In genomic region chr11:27158763-27159679, GRCh38 we compare ENCODE assay signal across 8 cellular contexts.
DNase-seq lines count a peak whose midpoint lies in the region; ATAC-seq and TF ChIP-seq lines count a peak whose summit lies in the region.

No MANE protein-coding gene starts in this region.

- CTCF ChIA-PET in PC-9 (lab: Charles Lee), result interaction anchor here (0.7 to 1.1 kb wide), 4 partner anchors 9 to 874 kb away, joined by 3 to 5 read pairs (median 5); no protein-coding TSS in a partner anchor

- no TSS peak for BruUV-seq in PC-9 (replicated peaks; lab: Mats Ljungman, UMichigan)

- H3K4me3 ChIP-seq in Jurkat, Clone E6-1 (ENCODE audit: low read length), result no peak overlapping the region
- H3K4me3 ChIP-seq in PC-9 (no peak overlapping the region), right lobe of liver (no peak overlapping the region)

- peak; percentile 86 for DNase-seq in DMS53 (lab: John Stamatoyannopoulos, UW)
- peak; percentile 42 for DNase-seq in Jurkat, Clone E6-1 (ENCODE audit: low read depth, low spot score)
- peak; percentile 40 to 56 for DNase-seq in PC-9
- peak; percentile 81 for DNase-seq in dermis blood vessel endothelial cell
- no peak for DNase-seq in right lobe of liver
- no peak for DNase-seq in cortex of kidney (lab: John Stamatoyannopoulos, UW)
- DNase-seq in activated naive CD4-positive, alpha-beta T cell treated with anti-CD3 and anti-CD28 coated beads, Interleukin-2, amount 50 U/mL, for 16 hours, result no peak

- 7% methylated on average over 7 of the region's 8 CpGs for WGBS in right lobe of liver (ENCODE audit: insufficient coverage, low coverage, low lambda C conversion rate, missing lambda C conversion rate)

- no peak overlapping the region for H2AFZ ChIP-seq in PC-9

- POLR2A ChIA-PET in PC-9 (lab: Charles Lee; ENCODE audit: unreplicated experiment), result no interaction called here

- TF ChIP-seq POLR2A in right lobe of liver (IDR thresholded peaks at IDR 0.05), result no peak

- no peaks in the 10 kb centered on the region for H3K9me2 ChIP-seq in PC-9 (ENCODE audit: insufficient read depth)

- H3F3A ChIP-seq in PC-9 (ENCODE audit: insufficient read depth, low read depth), result no peaks in the 10 kb centered on the region

- no peaks in the 10 kb centered on the region for H3K27me3 ChIP-seq in PC-9 (ENCODE audit: insufficient read depth, low read depth)
- H3K27me3 ChIP-seq in right lobe of liver, result no peaks in the 10 kb centered on the region

- no peaks in the 10 kb centered on the region for H3K36me3 ChIP-seq in PC-9 (ENCODE audit: low read depth)
- no peaks in the 10 kb centered on the region for H3K36me3 ChIP-seq in right lobe of liver

- no peak overlapping the region for H3K4me2 ChIP-seq in PC-9

- no peaks in the 10 kb centered on the region for H3K9me3 ChIP-seq in PC-9 (ENCODE audit: insufficient read depth, low read depth)
- H3K9me3 ChIP-seq in right lobe of liver, result no peaks in the 10 kb centered on the region

- H3K4me1 ChIP-seq in PC-9 (replicated peaks; ENCODE audit: insufficient read depth) (no peaks in the 10 kb centered on the region), right lobe of liver (no peaks in the 10 kb centered on the region)

- H3K27ac ChIP-seq in PC-9 (no peak overlapping the region), right lobe of liver (no peak overlapping the region)

- intact Hi-C loops in PC-9 (cut with micrococcal nuclease; ENCODE audit: unreplicated experiment), result loop anchor here (2.0 kb wide), 3 partner anchors 404 to 1176 kb away; no protein-coding TSS in a partner anchor
- intact Hi-C loops in right lobe of liver (cut with DNase I), result no loop called here

- no peaks in the 10 kb centered on the region for H4K20me1 ChIP-seq in PC-9 (ENCODE audit: insufficient read depth)

- no peaks in the 10 kb centered on the region for H3K79me2 ChIP-seq in PC-9 (ENCODE audit: low read depth)

- TF ChIP-seq CTCF in PC-9 (conservative IDR thresholded peaks at IDR 0.05) (peak; percentile 91), right lobe of liver (IDR thresholded peaks at IDR 0.05) (peak; percentile 72 to 94 (median 78))

- ATAC-seq in GM19463 (IDR thresholded peaks at IDR 0.05; ENCODE audit: unreplicated experiment) (peak; percentile 76), right lobe of liver (peak; percentile 94 to 99 (median 97))

Comparison
In these comparisons a context has a peak if more than half of its experiments do, and no peak if none do; other contexts are left out.
1. DNase-seq: peak in DMS53 (single experiment), Jurkat, Clone E6-1 (single experiment), PC-9 (2 of 2) and dermis blood vessel endothelial cell (single experiment); none in right lobe of liver (0 of 3), cortex of kidney (single experiment) and activated naive CD4-positive, alpha-beta T cell treated with anti-CD3 and anti-CD28 coated beads, Interleukin-2, amount 50 U/mL, for 16 hours (single experiment).